1 cellular context compared by ENCODE assay signal in the genomic region with DNA sequence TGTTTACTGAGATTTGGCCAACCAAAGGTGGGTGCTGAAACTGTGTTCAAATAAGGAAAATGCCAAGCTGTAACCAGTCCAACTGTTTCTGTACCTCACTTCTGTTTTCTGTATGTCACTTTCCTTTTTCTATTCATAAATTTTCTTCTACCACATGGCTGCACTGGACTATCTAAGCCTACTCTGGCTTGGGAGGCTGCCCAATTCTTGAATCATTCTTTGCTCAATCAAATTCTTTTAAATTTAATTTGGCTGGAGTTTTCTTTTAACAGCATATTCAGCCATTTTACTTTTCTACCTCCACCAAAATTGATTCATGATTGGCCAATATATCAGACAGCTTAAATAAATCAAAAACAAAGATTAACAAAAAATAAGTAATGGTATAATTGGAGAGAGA.
TF ChIP-seq lines count a peak whose summit lies in the region.

No MANE protein-coding gene starts in this region.

TF ChIP-seq in GM23338, 12 proteins besides CTCF, POLR2A, EP300 and RAD21 (continued from another document):
- TF ChIP-seq, protein P1, sequence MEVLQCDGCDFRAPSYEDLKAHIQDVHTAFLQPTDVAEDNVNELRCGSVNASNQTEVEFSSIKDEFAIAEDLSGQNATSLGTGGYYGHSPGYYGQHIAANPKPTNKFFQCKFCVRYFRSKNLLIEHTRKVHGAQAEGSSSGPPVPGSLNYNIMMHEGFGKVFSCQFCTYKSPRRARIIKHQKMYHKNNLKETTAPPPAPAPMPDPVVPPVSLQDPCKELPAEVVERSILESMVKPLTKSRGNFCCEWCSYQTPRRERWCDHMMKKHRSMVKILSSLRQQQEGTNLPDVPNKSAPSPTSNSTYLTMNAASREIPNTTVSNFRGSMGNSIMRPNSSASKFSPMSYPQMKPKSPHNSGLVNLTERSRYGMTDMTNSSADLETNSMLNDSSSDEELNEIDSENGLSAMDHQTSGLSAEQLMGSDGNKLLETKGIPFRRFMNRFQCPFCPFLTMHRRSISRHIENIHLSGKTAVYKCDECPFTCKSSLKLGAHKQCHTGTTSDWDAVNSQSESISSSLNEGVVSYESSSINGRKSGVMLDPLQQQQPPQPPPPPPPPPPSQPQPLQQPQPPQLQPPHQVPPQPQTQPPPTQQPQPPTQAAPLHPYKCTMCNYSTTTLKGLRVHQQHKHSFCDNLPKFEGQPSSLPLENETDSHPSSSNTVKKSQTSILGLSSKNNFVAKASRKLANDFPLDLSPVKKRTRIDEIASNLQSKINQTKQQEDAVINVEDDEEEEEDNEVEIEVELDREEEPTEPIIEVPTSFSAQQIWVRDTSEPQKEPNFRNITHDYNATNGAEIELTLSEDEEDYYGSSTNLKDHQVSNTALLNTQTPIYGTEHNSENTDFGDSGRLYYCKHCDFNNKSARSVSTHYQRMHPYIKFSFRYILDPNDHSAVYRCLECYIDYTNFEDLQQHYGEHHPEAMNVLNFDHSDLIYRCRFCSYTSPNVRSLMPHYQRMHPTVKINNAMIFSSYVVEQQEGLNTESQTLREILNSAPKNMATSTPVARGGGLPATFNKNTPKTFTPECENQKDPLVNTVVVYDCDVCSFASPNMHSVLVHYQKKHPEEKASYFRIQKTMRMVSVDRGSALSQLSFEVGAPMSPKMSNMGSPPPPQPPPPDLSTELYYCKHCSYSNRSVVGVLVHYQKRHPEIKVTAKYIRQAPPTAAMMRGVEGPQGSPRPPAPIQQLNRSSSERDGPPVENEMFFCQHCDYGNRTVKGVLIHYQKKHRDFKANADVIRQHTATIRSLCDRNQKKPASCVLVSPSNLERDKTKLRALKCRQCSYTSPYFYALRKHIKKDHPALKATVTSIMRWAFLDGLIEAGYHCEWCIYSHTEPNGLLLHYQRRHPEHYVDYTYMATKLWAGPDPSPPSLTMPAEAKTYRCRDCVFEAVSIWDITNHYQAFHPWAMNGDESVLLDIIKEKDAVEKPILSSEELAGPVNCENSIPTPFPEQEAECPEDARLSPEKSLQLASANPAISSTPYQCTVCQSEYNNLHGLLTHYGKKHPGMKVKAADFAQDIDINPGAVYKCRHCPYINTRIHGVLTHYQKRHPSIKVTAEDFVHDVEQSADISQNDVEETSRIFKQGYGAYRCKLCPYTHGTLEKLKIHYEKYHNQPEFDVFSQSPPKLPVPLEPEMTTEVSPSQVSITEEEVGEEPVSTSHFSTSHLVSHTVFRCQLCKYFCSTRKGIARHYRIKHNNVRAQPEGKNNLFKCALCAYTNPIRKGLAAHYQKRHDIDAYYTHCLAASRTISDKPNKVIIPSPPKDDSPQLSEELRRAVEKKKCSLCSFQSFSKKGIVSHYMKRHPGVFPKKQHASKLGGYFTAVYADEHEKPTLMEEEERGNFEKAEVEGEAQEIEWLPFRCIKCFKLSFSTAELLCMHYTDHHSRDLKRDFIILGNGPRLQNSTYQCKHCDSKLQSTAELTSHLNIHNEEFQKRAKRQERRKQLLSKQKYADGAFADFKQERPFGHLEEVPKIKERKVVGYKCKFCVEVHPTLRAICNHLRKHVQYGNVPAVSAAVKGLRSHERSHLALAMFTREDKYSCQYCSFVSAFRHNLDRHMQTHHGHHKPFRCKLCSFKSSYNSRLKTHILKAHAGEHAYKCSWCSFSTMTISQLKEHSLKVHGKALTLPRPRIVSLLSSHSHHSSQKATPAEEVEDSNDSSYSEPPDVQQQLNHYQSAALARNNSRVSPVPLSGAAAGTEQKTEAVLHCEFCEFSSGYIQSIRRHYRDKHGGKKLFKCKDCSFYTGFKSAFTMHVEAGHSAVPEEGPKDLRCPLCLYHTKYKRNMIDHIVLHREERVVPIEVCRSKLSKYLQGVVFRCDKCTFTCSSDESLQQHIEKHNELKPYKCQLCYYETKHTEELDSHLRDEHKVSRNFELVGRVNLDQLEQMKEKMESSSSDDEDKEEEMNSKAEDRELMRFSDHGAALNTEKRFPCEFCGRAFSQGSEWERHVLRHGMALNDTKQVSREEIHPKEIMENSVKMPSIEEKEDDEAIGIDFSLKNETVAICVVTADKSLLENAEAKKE (CRISPR knock-in tag; IDR thresholded peaks at IDR 0.05), result no peak
- TF ChIP-seq JUNB (IDR thresholded peaks at IDR 0.05; ENCODE audit: unreplicated experiment) (no peak), STAT1 (IDR thresholded peaks at IDR 0.05; ENCODE audit: unreplicated experiment) (no peak), CREB1 (CRISPR knock-in tag; IDR thresholded peaks at IDR 0.05; ENCODE audit: low read depth) (no peak), EZH2 (IDR thresholded peaks at IDR 0.05; ENCODE audit: low read depth, unreplicated experiment) (no peak), NANOG (IDR thresholded peaks at IDR 0.05; ENCODE audit: borderline replicate concordance) (no peak)
- TF ChIP-seq, protein P2, sequence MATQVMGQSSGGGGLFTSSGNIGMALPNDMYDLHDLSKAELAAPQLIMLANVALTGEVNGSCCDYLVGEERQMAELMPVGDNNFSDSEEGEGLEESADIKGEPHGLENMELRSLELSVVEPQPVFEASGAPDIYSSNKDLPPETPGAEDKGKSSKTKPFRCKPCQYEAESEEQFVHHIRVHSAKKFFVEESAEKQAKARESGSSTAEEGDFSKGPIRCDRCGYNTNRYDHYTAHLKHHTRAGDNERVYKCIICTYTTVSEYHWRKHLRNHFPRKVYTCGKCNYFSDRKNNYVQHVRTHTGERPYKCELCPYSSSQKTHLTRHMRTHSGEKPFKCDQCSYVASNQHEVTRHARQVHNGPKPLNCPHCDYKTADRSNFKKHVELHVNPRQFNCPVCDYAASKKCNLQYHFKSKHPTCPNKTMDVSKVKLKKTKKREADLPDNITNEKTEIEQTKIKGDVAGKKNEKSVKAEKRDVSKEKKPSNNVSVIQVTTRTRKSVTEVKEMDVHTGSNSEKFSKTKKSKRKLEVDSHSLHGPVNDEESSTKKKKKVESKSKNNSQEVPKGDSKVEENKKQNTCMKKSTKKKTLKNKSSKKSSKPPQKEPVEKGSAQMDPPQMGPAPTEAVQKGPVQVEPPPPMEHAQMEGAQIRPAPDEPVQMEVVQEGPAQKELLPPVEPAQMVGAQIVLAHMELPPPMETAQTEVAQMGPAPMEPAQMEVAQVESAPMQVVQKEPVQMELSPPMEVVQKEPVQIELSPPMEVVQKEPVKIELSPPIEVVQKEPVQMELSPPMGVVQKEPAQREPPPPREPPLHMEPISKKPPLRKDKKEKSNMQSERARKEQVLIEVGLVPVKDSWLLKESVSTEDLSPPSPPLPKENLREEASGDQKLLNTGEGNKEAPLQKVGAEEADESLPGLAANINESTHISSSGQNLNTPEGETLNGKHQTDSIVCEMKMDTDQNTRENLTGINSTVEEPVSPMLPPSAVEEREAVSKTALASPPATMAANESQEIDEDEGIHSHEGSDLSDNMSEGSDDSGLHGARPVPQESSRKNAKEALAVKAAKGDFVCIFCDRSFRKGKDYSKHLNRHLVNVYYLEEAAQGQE (IDR thresholded peaks at IDR 0.05; ENCODE audit: unreplicated experiment), result no peak
